ENCODE assay signal across 8 cellular contexts in genomic region chr12:47824198-47824597, GRCh38. TPM values are rescaled to one million over a fixed set of nuclear protein-coding genes. Genes with fewer than 3 reads are reported as not detected.
A peak's percentile ranks its signal among the peaks of the same experiment; 100 is the strongest.
DNase-seq lines count a peak whose midpoint lies in the region; ATAC-seq and TF ChIP-seq lines count a peak whose summit lies in the region.

No MANE protein-coding gene starts in this region.

- H3K9me3 Mint-ChIP-seq in activated CD4-positive, alpha-beta memory T cell treated with anti-CD3 and anti-CD28 coated beads for 36 hours = no peaks in the 10 kb centered on the region

- no peak overlapping the region for H3K4me3 Mint-ChIP-seq in activated CD4-positive, alpha-beta memory T cell treated with anti-CD3 and anti-CD28 coated beads for 36 hours

- no peaks in the 10 kb centered on the region for H3K9me3 ChIP-seq in left lung
- H3K9me3 ChIP-seq in thymus (ENCODE audit: control insufficient read depth) = no peaks in the 10 kb centered on the region

- H3K4me1 ChIP-seq in left lung (peaks cover 41 to 88% of the 10 kb centered on the region in 2 donors), thymus (ENCODE audit: control insufficient read depth, insufficient read depth, low read length) (peaks cover 79% of the 10 kb centered on the region)

- H3K36me3 ChIP-seq in left lung = no peaks in the 10 kb centered on the region
- no peaks in the 10 kb centered on the region for H3K36me3 ChIP-seq in thymus (ENCODE audit: control insufficient read depth, insufficient read depth)

- H3K4me3 ChIP-seq in left lung = no peak overlapping the region
- peak overlapping the region; percentile 26 for H3K4me3 ChIP-seq in thymus (ENCODE audit: low read length)

- DNase-seq in activated T-cell treated with anti-CD3 and anti-CD28 coated beads, Interleukin-2, amount 50 U/mL, for 1 hour = peak; percentile 53
- DNase-seq in activated T-cell treated with anti-CD3 and anti-CD28 coated beads for 4 hours (no peak), left lung (no peak)
- DNase-seq in activated CD4-positive, alpha-beta memory T cell treated with anti-CD3 and anti-CD28 coated beads for 36 hours = peak; percentile 53

- peak overlapping the region; percentile 93 for H3K27ac Mint-ChIP-seq in activated CD4-positive, alpha-beta memory T cell treated with anti-CD3 and anti-CD28 coated beads for 36 hours

- 12% methylated on average over 2 of the region's 2 CpGs for WGBS in thymus

- no peak for ATAC-seq in left lung
- ATAC-seq in HG03108 (IDR thresholded peaks at IDR 0.05; ENCODE audit: unreplicated experiment) = no peak
- no peak for ATAC-seq in GM19324 (IDR thresholded peaks at IDR 0.05; ENCODE audit: low FRiP score, unreplicated experiment)
- no peak for ATAC-seq in GM21526 (IDR thresholded peaks at IDR 0.05; ENCODE audit: low FRiP score, unreplicated experiment)

- CTCF ChIA-PET in activated CD4-positive, alpha-beta memory T cell treated with anti-CD3 and anti-CD28 coated beads for 36 hours (lab: Charles Lee) = interaction anchor here (0.8 to 5.8 kb wide), 5 partner anchors 9 to 81 kb away, joined by 3 to 72 read pairs (median 4); no protein-coding TSS in a partner anchor

- H3K27ac ChIP-seq in left lung = peak overlapping the region; percentile 81 to 92
- peak overlapping the region; percentile 90 for H3K27ac ChIP-seq in thymus (ENCODE audit: low read depth)

- H3K4me1 Mint-ChIP-seq in activated CD4-positive, alpha-beta memory T cell treated with anti-CD3 and anti-CD28 coated beads for 36 hours (ENCODE audit: low read depth) = peaks cover 82% of the 10 kb centered on the region

- TF ChIP-seq CTCF in left lung (IDR thresholded peaks at IDR 0.05) = no peak

- peaks cover 3% of the 10 kb centered on the region for H3K36me3 Mint-ChIP-seq in activated CD4-positive, alpha-beta memory T cell treated with anti-CD3 and anti-CD28 coated beads for 36 hours

- intact Hi-C loops in activated CD4-positive, alpha-beta memory T cell treated with anti-CD3 and anti-CD28 coated beads for 36 hours (cut with micrococcal nuclease) = loop anchor here (1.0 kb wide), 1 partner anchor 8 kb away; no protein-coding TSS in a partner anchor
- intact Hi-C loops in left lung (cut with DNase I) = no loop called here

- POLR2A ChIA-PET in activated CD4-positive, alpha-beta memory T cell treated with anti-CD3 and anti-CD28 coated beads for 36 hours (lab: Charles Lee) = interaction anchor here (0.9 to 1.9 kb wide), 2 partner anchors 8 to 10 kb away, joined by 4 to 8 read pairs; no protein-coding TSS in a partner anchor

- no peaks in the 10 kb centered on the region for H3K27me3 ChIP-seq in left lung
- H3K27me3 ChIP-seq in thymus (ENCODE audit: control insufficient read depth, insufficient read depth) = no peaks in the 10 kb centered on the region

- no peaks in the 10 kb centered on the region for H3K27me3 Mint-ChIP-seq in activated CD4-positive, alpha-beta memory T cell treated with anti-CD3 and anti-CD28 coated beads for 36 hours

RNA-seq across cellular contexts. Expression of gene HDAC7, which starts 4.5 kb away (rescaled TPM):
- 100 to 1,000 TPM; 257 to 280 TPM for total RNA-seq in activated CD4-positive, alpha-beta memory T cell treated with anti-CD3 and anti-CD28 coated beads for 36 hours
- 100 to 1,000 TPM; 102 to 115 TPM for total RNA-seq in left lung
- 130 TPM for polyA plus RNA-seq in thymus

RNA-seq across cellular contexts. Expression of gene SLC48A1, which starts 51.2 kb away (rescaled TPM):
- 10 to 100 TPM; 13.7 to 16.2 TPM for total RNA-seq in activated CD4-positive, alpha-beta memory T cell treated with anti-CD3 and anti-CD28 coated beads for 36 hours
- 10 to 100 TPM; 35.4 to 38.6 TPM for total RNA-seq in left lung
- polyA plus RNA-seq in thymus = 9.3 TPM

Comparison
In these comparisons a context has a peak if more than half of its experiments do, and no peak if none do; other contexts are left out.
1. DNase-seq: peak in activated T-cell treated with anti-CD3 and anti-CD28 coated beads, Interleukin-2, amount 50 U/mL, for 1 hour (single experiment) and activated CD4-positive, alpha-beta memory T cell treated with anti-CD3 and anti-CD28 coated beads for 36 hours (single experiment); none in activated T-cell treated with anti-CD3 and anti-CD28 coated beads for 4 hours (single experiment) and left lung (0 of 2).